Comparison of ENCODE assay signal across 12 cellular contexts in genomic region chr9:21294904-21295538, GRCh38. TPM values are rescaled to one million over a fixed set of nuclear protein-coding genes. Genes with fewer than 3 reads are reported as not detected.
A peak's percentile ranks its signal among the peaks of the same experiment; 100 is the strongest.
DNase-seq lines count a peak whose midpoint lies in the region; ATAC-seq and TF ChIP-seq lines count a peak whose summit lies in the region.
"Had no signal": no experiment of that assay in that cellular context is flagged by ENCODE, and none has a peak within 500 bp of the region (broad histone marks: within the 10 kb centered on the region; RNA-seq: fewer than 3 reads in every experiment).

No MANE protein-coding gene starts in this region.

- H4K20me1 ChIP-seq in KMS-11 (ENCODE audit: insufficient read depth) = no peaks in the 10 kb centered on the region
- no peaks in the 10 kb centered on the region for H4K20me1 ChIP-seq in smooth muscle cell (ENCODE audit: low read depth)

- H3K9ac ChIP-seq in KMS-11 (no peak overlapping the region), smooth muscle cell (ENCODE audit: low read depth) (no peak overlapping the region)

- H3K79me2 ChIP-seq in KMS-11 (ENCODE audit: insufficient read depth, low read depth) (no peaks in the 10 kb centered on the region), smooth muscle cell (ENCODE audit: low read depth) (no peaks in the 10 kb centered on the region)

- 76% methylated on average over 6 of the region's 6 CpGs for WGBS in smooth muscle cell (ENCODE audit: low lambda C conversion rate)

- ATAC-seq in GM19025 (IDR thresholded peaks at IDR 0.05; ENCODE audit: low read depth, unreplicated experiment) (peak; percentile 71), HG02759 (IDR thresholded peaks at IDR 0.05; ENCODE audit: unreplicated experiment) (peak; percentile 60), HG03280 (IDR thresholded peaks at IDR 0.05; ENCODE audit: unreplicated experiment) (no peak)

- peaks cover 32% of the 10 kb centered on the region for H3K4me1 ChIP-seq in KMS-11 (ENCODE audit: low read depth, poor library complexity, severe bottlenecking)
- no peaks in the 10 kb centered on the region for H3K4me1 ChIP-seq in smooth muscle cell (ENCODE audit: low read depth)
- H3K4me1 ChIP-seq: left lung had no signal

- H3K27ac ChIP-seq in KMS-11 = no peak overlapping the region
- peak overlapping the region; percentile 83 for H3K27ac ChIP-seq in smooth muscle cell (ENCODE audit: low read depth)
- H3K27ac ChIP-seq: left lung had no signal

- H3K4me3 ChIP-seq in KMS-11 (IDR thresholded peaks at IDR 0.05; ENCODE audit: insufficient read depth, low read depth, low read length) (no peak overlapping the region), smooth muscle cell (no peak overlapping the region)
- H3K4me3 ChIP-seq: left lung had no signal

- no peak for DNase-seq in smooth muscle cell (lab: John Stamatoyannopoulos, UW; ENCODE audit: unreplicated experiment)
- DNase-seq in HUDEP-2 (lab: John Stamatoyannopoulos, UW; ENCODE audit: unreplicated experiment in 76 of 76) = no peak
- no peak for DNase-seq in DMS114 treated with DMSO at 0.1 percent for 48 hours (lab: John Stamatoyannopoulos, UW; ENCODE audit: unreplicated experiment)
- DNase-seq: activated T-cell treated with anti-CD3 and anti-CD28 coated beads, Interleukin-2, amount 50 U/mL, for 4 hours; central memory CD4-positive, alpha-beta T cell; left lung; retina had no signal

- H3K27me3 ChIP-seq in KMS-11 (ENCODE audit: insufficient read depth, low read depth) = peaks cover 17% of the 10 kb centered on the region; the same call in 1 of the 2 replicates
- no peaks in the 10 kb centered on the region for H3K27me3 ChIP-seq in smooth muscle cell (ENCODE audit: low read depth)
- H3K27me3 ChIP-seq: left lung had no signal

- no peaks in the 10 kb centered on the region for H3F3A ChIP-seq in smooth muscle cell (ENCODE audit: low read depth)

- H3K9me3 ChIP-seq in smooth muscle cell (replicated peaks; ENCODE audit: low read depth) = no peaks in the 10 kb centered on the region
- H3K9me3 ChIP-seq: left lung had no signal

- H3K4me2 ChIP-seq in KMS-11 (peak overlapping the region; percentile 27; the same call in 1 of the 2 replicates), smooth muscle cell (peak overlapping the region; percentile 9)

- H2AFZ ChIP-seq in KMS-11 (ENCODE audit: low read depth) (no peak overlapping the region), smooth muscle cell (ENCODE audit: low read depth) (no peak overlapping the region)

- TF ChIP-seq CTCF in KMS-11 (conservative IDR thresholded peaks at IDR 0.05; ENCODE audit: low read depth, low read length) = no peak
- TF ChIP-seq CTCF in smooth muscle cell (IDR thresholded peaks at IDR 0.05; ENCODE audit: borderline replicate concordance, insufficient read depth, poor library complexity, severe bottlenecking) = no peak

- H3K36me3 ChIP-seq in KMS-11 (ENCODE audit: insufficient read depth) (no peaks in the 10 kb centered on the region), smooth muscle cell (ENCODE audit: low read depth) (no peaks in the 10 kb centered on the region)
- H3K36me3 ChIP-seq: left lung had no signal

RNA-seq across cellular contexts. Expression of gene IFNA5, which starts 10.1 kb away (rescaled TPM):
- total RNA-seq in smooth muscle cell = 0.36 and 0.54 TPM in 2 replicates
- polyA plus RNA-seq in smooth muscle cell = not detected in 2 replicates
- total RNA-seq: activated T-cell treated with anti-CD3 and anti-CD28 coated beads, Interleukin-2, amount 50 U/mL, for 4 hours; H1; left lung had no signal
- polyA plus RNA-seq: H1 had no signal

RNA-seq across cellular contexts. Expression of gene KLHL9, which starts 40.2 kb away (rescaled TPM):
- total RNA-seq in smooth muscle cell = 37.1 and 41.1 TPM in 2 replicates
- polyA plus RNA-seq in smooth muscle cell = 15.0 and 17.4 TPM in 2 replicates

RNA-seq across cellular contexts. Expression of gene IFNA14, which starts 55.2 kb away (rescaled TPM):
- not detected in 2 replicates for total RNA-seq in smooth muscle cell
- polyA plus RNA-seq in smooth muscle cell = not detected in 2 replicates
- total RNA-seq: activated T-cell treated with anti-CD3 and anti-CD28 coated beads, Interleukin-2, amount 50 U/mL, for 4 hours; H1; left lung had no signal
- polyA plus RNA-seq: H1 had no signal

RNA-seq across cellular contexts. Expression of gene IFNA6, which starts 55.7 kb away (rescaled TPM):
- total RNA-seq in smooth muscle cell = not detected in 2 replicates
- not detected in 2 replicates for polyA plus RNA-seq in smooth muscle cell
- total RNA-seq: activated T-cell treated with anti-CD3 and anti-CD28 coated beads, Interleukin-2, amount 50 U/mL, for 4 hours; H1; left lung had no signal
- polyA plus RNA-seq: H1 had no signal
